In the genomic region with DNA sequence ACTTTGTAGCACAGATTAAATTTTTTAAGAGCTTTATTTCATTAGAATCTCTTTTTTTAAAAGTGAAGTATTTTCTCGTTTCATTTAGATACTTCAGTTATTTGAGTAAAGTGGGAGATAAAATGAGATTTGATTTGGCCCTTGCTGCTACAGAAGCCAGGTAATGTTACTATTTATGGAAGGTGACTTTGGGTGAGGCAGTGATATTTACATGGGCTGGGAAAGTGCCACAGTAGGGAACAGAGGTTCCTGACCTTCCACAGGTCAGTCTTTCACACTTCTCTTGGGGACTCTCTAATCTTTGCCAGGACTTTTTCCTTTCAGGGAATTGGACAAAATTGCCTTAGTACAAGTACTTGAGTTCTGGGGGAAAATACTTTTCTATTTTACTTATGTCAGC, we compare ENCODE assay signal across 2 cellular contexts.
A peak's percentile ranks its signal among the peaks of the same experiment; 100 is the strongest.
TF ChIP-seq lines count a peak whose summit lies in the region.

No MANE protein-coding gene starts in this region.

TF ChIP-seq in liver, 16 proteins besides CTCF, POLR2A, EP300 and RAD21:
- TF ChIP-seq ATF3 (IDR thresholded peaks at IDR 0.05) (peak; percentile 78), FOXA2 (IDR thresholded peaks at IDR 0.05) (peak; percentile 44), TAF1 (conservative IDR thresholded peaks at IDR 0.05) (peak; percentile 22), YY1 (IDR thresholded peaks at IDR 0.05) (peak; percentile 38), NR2F2 (IDR thresholded peaks at IDR 0.05) (peak; percentile 58), SP1 (IDR thresholded peaks at IDR 0.05) (peak; percentile 72), ZBTB33 (IDR thresholded peaks at IDR 0.05) (no peak), EGR1 (IDR thresholded peaks at IDR 0.05; ENCODE audit: low read depth in 2 of 2) (no peak), HNF4G (IDR thresholded peaks at IDR 0.05) (peak; percentile 36), JUND (IDR thresholded peaks at IDR 0.05) (peak; percentile 74 to 92), RXRA (IDR thresholded peaks at IDR 0.05) (peak; percentile 72 to 87), REST (IDR thresholded peaks at IDR 0.05) (no peak), HNF4A (conservative IDR thresholded peaks at IDR 0.05) (peak; percentile 67 to 82), GABPA (IDR thresholded peaks at IDR 0.05 in 1 of 2, conservative IDR thresholded peaks at IDR 0.05 in 1 of 2) (no peak), FOXA1 (IDR thresholded peaks at IDR 0.05) (peak; percentile 49)
- TF ChIP-seq, protein P1, sequence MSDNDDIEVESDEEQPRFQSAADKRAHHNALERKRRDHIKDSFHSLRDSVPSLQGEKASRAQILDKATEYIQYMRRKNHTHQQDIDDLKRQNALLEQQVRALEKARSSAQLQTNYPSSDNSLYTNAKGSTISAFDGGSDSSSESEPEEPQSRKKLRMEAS (IDR thresholded peaks at IDR 0.05) = no peak

TF ChIP-seq in HepG2, 621 proteins besides CTCF, POLR2A, EP300 and RAD21:
- TF ChIP-seq ZNF570 (CRISPR knock-in tag; IDR thresholded peaks at IDR 0.05; ENCODE audit: borderline replicate concordance) (no peak), ZFP41 (CRISPR knock-in tag; IDR thresholded peaks at IDR 0.05; ENCODE audit: borderline replicate concordance) (no peak), ZNF432 (CRISPR knock-in tag; IDR thresholded peaks at IDR 0.05; ENCODE audit: borderline replicate concordance) (no peak), ZNF251 (CRISPR knock-in tag; IDR thresholded peaks at IDR 0.05) (no peak), KAT7 (CRISPR knock-in tag; IDR thresholded peaks at IDR 0.05; ENCODE audit: borderline replicate concordance) (no peak), TGIF2 (CRISPR knock-in tag; IDR thresholded peaks at IDR 0.05) (no peak), KLF9 (CRISPR knock-in tag; IDR thresholded peaks at IDR 0.05; ENCODE audit: low read depth) (no peak), ZNF362 (CRISPR knock-in tag; IDR thresholded peaks at IDR 0.05; ENCODE audit: borderline replicate concordance) (no peak), YEATS2 (CRISPR knock-in tag; IDR thresholded peaks at IDR 0.05; ENCODE audit: borderline replicate concordance) (no peak), HMGA1 (CRISPR knock-in tag; conservative IDR thresholded peaks at IDR 0.05) (no peak), ZNF468 (CRISPR knock-in tag; IDR thresholded peaks at IDR 0.05) (no peak), ZNF772 (CRISPR knock-in tag; IDR thresholded peaks at IDR 0.05) (no peak), HHEX (CRISPR knock-in tag; IDR thresholded peaks at IDR 0.05) (no peak), HMGXB4 (CRISPR knock-in tag; IDR thresholded peaks at IDR 0.05; ENCODE audit: borderline replicate concordance in 1 of 2, low read depth in 1 of 2) (no peak), IRF1 (CRISPR knock-in tag; IDR thresholded peaks at IDR 0.05; ENCODE audit: low read depth) (no peak), TCF7 (IDR thresholded peaks at IDR 0.05; ENCODE audit: low read depth) (no peak)
TF ChIP-seq in HepG2: peak in this region for 0.
